Comparison of ENCODE assay signal across 18 cellular contexts in the genomic region with DNA sequence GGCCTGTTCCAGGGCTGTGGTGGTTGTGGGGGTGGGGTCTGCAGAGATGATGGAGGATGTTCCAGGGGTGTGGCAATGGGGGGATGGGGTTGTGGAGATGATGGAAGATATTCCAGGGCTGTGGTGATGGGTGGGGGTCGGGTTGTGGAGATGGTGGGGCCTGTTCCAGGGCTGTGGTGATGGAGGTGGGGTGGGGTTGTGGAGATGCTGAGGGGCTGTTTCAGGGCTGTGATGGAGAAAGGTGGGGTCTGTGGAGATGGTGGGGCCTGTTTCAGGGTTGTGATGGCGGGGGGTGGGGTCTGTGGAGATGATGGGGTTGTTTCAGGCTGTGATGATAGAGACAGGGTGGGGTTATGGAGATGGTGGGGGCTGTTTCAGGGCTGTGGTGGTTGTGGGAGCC.
A peak's percentile ranks its signal among the peaks of the same experiment; 100 is the strongest.
DNase-seq lines count a peak whose midpoint lies in the region; ATAC-seq and TF ChIP-seq lines count a peak whose summit lies in the region.
"Had no signal": no experiment of that assay in that cellular context is flagged by ENCODE, and none has a peak within 500 bp of the region (broad histone marks: within the 10 kb centered on the region; RNA-seq: fewer than 3 reads in every experiment).

No MANE protein-coding gene starts in this region.

- H3K4me1 ChIP-seq in spleen: no peaks in the 10 kb centered on the region
- no peaks in the 10 kb centered on the region for H3K4me1 ChIP-seq in right atrium auricular region
- H3K4me1 ChIP-seq: A549 had no signal

- peaks cover 0 to 34% (median 0%) of the 10 kb centered on the region in 7 donors for H3K27me3 ChIP-seq in spleen (replicated peaks in 1 of 7)
- H3K27me3 ChIP-seq in right atrium auricular region: no peaks in the 10 kb centered on the region
- H3K27me3 ChIP-seq: BLaER1 had no signal

- no peak for TF ChIP-seq CTCF in glutamatergic neuron (IDR thresholded peaks at IDR 0.05; ENCODE audit: partially characterized antibody, unreplicated experiment)
- no peak for TF ChIP-seq CTCF in spleen (IDR thresholded peaks at IDR 0.05 in 8 of 11, conservative IDR thresholded peaks at IDR 0.05 in 3 of 11)
- TF ChIP-seq CTCF in right atrium auricular region (IDR thresholded peaks at IDR 0.05): no peak

- intact Hi-C loops in spleen (cut with DNase I; ENCODE audit: low total_unique reads): no loop called here

- no peaks in the 10 kb centered on the region for H3K4me1 Mint-ChIP-seq in glutamatergic neuron (ENCODE audit: low read depth, unreplicated experiment)
- H3K4me1 Mint-ChIP-seq: CD14-positive monocyte had no signal

- no peaks in the 10 kb centered on the region for H3K27me3 Mint-ChIP-seq in glutamatergic neuron (ENCODE audit: unreplicated experiment)

- no peak for TF ChIP-seq POLR2A in spleen (IDR thresholded peaks at IDR 0.05)

- H3K9me3 ChIP-seq in spleen (peaks cover 0 to 4% (median 0%) of the 10 kb centered on the region in 8 donors), right atrium auricular region (no peaks in the 10 kb centered on the region)

- no peaks in the 10 kb centered on the region for H3K36me3 Mint-ChIP-seq in glutamatergic neuron (ENCODE audit: unreplicated experiment)
- H3K36me3 Mint-ChIP-seq: CD14-positive monocyte; CD4-positive, alpha-beta memory T cell had no signal

- peaks cover 3% of the 10 kb centered on the region for H3K9me3 Mint-ChIP-seq in glutamatergic neuron (ENCODE audit: unreplicated experiment)
- H3K9me3 Mint-ChIP-seq: CD4-positive, alpha-beta memory T cell had no signal

- ATAC-seq in GM21723 (IDR thresholded peaks at IDR 0.05; ENCODE audit: unreplicated experiment): no peak
- ATAC-seq: A549 had no signal

- H3K4me3 Mint-ChIP-seq in glutamatergic neuron (ENCODE audit: unreplicated experiment): no peak overlapping the region
- H3K4me3 Mint-ChIP-seq: CD14-positive monocyte; CD4-positive, alpha-beta memory T cell had no signal

- DNase-seq in activated CD8-positive, alpha-beta memory T cell treated with anti-CD3 and anti-CD28 coated beads for 24 hours: peak; percentile 38
- DNase-seq in activated CD8-positive, alpha-beta memory T cell treated with anti-CD3 and anti-CD28 coated beads, Interleukin-2, amount 50 U/mL, for 4 hours: no peak
- DNase-seq in glutamatergic neuron: peak; percentile 2
- peak; percentile 28 for DNase-seq in spleen
- DNase-seq in ureter (ENCODE audit: low spot score): peak; percentile 29
- no peak for DNase-seq in right atrium auricular region (ENCODE audit: low spot score)
- DNase-seq in NCI-H748 (lab: John Stamatoyannopoulos, UW; ENCODE audit: unreplicated experiment): no peak
- DNase-seq: CD4-positive, alpha-beta memory T cell; DMS153; DMS79; GDM1 had no signal

- WGBS in spleen, 5 donors: 23 to 36% (median 33%) methylated on average over 2 of the region's 2 CpGs

- H3K4me3 ChIP-seq in spleen (no peak overlapping the region), right atrium auricular region (no peak overlapping the region)
- H3K4me3 ChIP-seq: A549, BLaER1, HAP-1 had no signal

- H3K27ac ChIP-seq in spleen (no peak overlapping the region), right atrium auricular region (no peak overlapping the region)
- H3K27ac ChIP-seq: 22Rv1, A549, BLaER1, HL-60 had no signal

- H3K36me3 ChIP-seq in spleen: no peaks in the 10 kb centered on the region
- no peaks in the 10 kb centered on the region for H3K36me3 ChIP-seq in right atrium auricular region
- H3K36me3 ChIP-seq: BLaER1, HAP-1 had no signal

- H3K27ac Mint-ChIP-seq in glutamatergic neuron (ENCODE audit: unreplicated experiment): no peak overlapping the region
- H3K27ac Mint-ChIP-seq: CD14-positive monocyte; CD4-positive, alpha-beta memory T cell had no signal

Comparison
In these comparisons a context has a peak if more than half of its experiments do, and no peak if none do; other contexts are left out.
1. DNase-seq: peak in activated CD8-positive, alpha-beta memory T cell treated with anti-CD3 and anti-CD28 coated beads for 24 hours (single experiment), glutamatergic neuron (single experiment), spleen (single experiment) and ureter (single experiment); none in activated CD8-positive, alpha-beta memory T cell treated with anti-CD3 and anti-CD28 coated beads, Interleukin-2, amount 50 U/mL, for 4 hours (single experiment), right atrium auricular region (single experiment) and NCI-H748 (single experiment).